8 cellular contexts compared by ENCODE assay signal in genomic region chr4:105473340-105474109, GRCh38. TPM values are rescaled to one million over a fixed set of nuclear protein-coding genes. Genes with fewer than 3 reads are reported as not detected.
DNase-seq lines count a peak whose midpoint lies in the region; ATAC-seq and TF ChIP-seq lines count a peak whose summit lies in the region.

Gene PPA2 (minus strand): TSS chr4:105474062. CDS start chr4:105474050, 12 bp downstream.

- H3K27ac ChIP-seq in DOHH2 (ENCODE audit: low read depth, low read length): peak within 1 kb of the TSS; percentile 71
- H3K27ac ChIP-seq in RWPE2 (ENCODE audit: poor library complexity, severe bottlenecking): peak within 1 kb of the TSS; percentile 78

- no peaks in the 10 kb centered on the region for H3K9me2 ChIP-seq in DOHH2 (replicated peaks; ENCODE audit: control insufficient read depth, low read length)

- H3K27me3 ChIP-seq in DOHH2 (ENCODE audit: control insufficient read depth, low read length) (no peaks in the 10 kb centered on the region), RWPE2 (ENCODE audit: insufficient read depth, poor library complexity, severe bottlenecking) (no peaks in the 10 kb centered on the region)

- DNase-seq in Jurkat, Clone E6-1 (ENCODE audit: low read depth, low spot score): peak; percentile 77
- DNase-seq in RWPE2 (ENCODE audit: low spot score): peak; percentile 90
- DNase-seq in activated T-helper 2 cell treated with anti-CD3 and anti-CD28 coated beads, Interferon-gamma antibody, Interleukin-2, Interleukin-4, amounts not matched to agents 10 μg/mL and 5 μg/mL and 100 μg/mL, durations not matched to agents 14 hours and 24 hours and 36 hours (ENCODE audit: low spot score): peak; percentile 77
- peak; percentile 89 for DNase-seq in fibroblast of mammary gland (ENCODE audit: low read depth)
- peak; percentile 83 for DNase-seq in natural killer cell
- peak; percentile 65 to 86 (median 73) for DNase-seq in stimulated activated naive CD4-positive, alpha-beta T cell (lab: John Stamatoyannopoulos, UW)

- H3K27me3 Mint-ChIP-seq in activated T-helper 2 cell treated with anti-CD3 and anti-CD28 coated beads, Interferon-gamma antibody, Interleukin-2, Interleukin-4, amounts not matched to agents 10 μg/mL and 5 μg/mL and 100 μg/mL, durations not matched to agents 14 hours and 24 hours and 36 hours (ENCODE audit: low read depth): peaks cover 15% of the 10 kb centered on the region
- no peaks in the 10 kb centered on the region for H3K27me3 Mint-ChIP-seq in natural killer cell (ENCODE audit: low read depth in 2 of 2)

- H3K4me1 ChIP-seq in DOHH2 (ENCODE audit: control insufficient read depth, low read length) (peaks cover 24% of the 10 kb centered on the region), RWPE2 (ENCODE audit: insufficient read depth, poor library complexity, severe bottlenecking) (peaks cover 14% of the 10 kb centered on the region)

- ATAC-seq in GM21717 (IDR thresholded peaks at IDR 0.05; ENCODE audit: unreplicated experiment) (peak; percentile 86), RWPE2 (ENCODE audit: low read depth) (peak; percentile 85), natural killer cell (peak; percentile 80 to 94 (median 86))

- peak within 1 kb of the TSS; percentile 83 for H3K4me2 ChIP-seq in DOHH2 (ENCODE audit: low read length)

- H3K9me3 ChIP-seq in DOHH2 (ENCODE audit: control insufficient read depth, insufficient read depth, low read length) (no peaks in the 10 kb centered on the region), RWPE2 (ENCODE audit: severe bottlenecking) (no peaks in the 10 kb centered on the region)

- peak within 1 kb of the TSS; percentile 89 for H3K4me3 ChIP-seq in DOHH2 (ENCODE audit: low read length)
- peak within 1 kb of the TSS; percentile 54 for H3K4me3 ChIP-seq in Jurkat, Clone E6-1 (ENCODE audit: low read length)
- H3K4me3 ChIP-seq in RWPE2 (ENCODE audit: severe bottlenecking): peak within 1 kb of the TSS; percentile 84
- peak within 1 kb of the TSS; percentile 93 for H3K4me3 ChIP-seq in fibroblast of mammary gland (ENCODE audit: control insufficient read depth, low read depth, low read length)

- TF ChIP-seq CTCF in DOHH2 (IDR thresholded peaks at IDR 0.05; ENCODE audit: low read depth, low read length, poor library complexity, severe bottlenecking): no peak
- TF ChIP-seq CTCF in RWPE2 (IDR thresholded peaks at IDR 0.05; ENCODE audit: poor library complexity, severe bottlenecking): no peak
- TF ChIP-seq CTCF in fibroblast of mammary gland (conservative IDR thresholded peaks at IDR 0.05; ENCODE audit: control insufficient read depth, insufficient read depth, low read depth, low read length): no peak
- TF ChIP-seq CTCF in natural killer cell (IDR thresholded peaks at IDR 0.05): no peak

- peak within 1 kb of the TSS; percentile 98 for H3K4me3 Mint-ChIP-seq in activated T-helper 2 cell treated with anti-CD3 and anti-CD28 coated beads, Interferon-gamma antibody, Interleukin-2, Interleukin-4, amounts not matched to agents 10 μg/mL and 5 μg/mL and 100 μg/mL, durations not matched to agents 14 hours and 24 hours and 36 hours (ENCODE audit: low read depth)
- H3K4me3 Mint-ChIP-seq in natural killer cell: peak within 1 kb of the TSS; percentile 98

- 0 out of 2 replicates have a peak, but pooled peaks cover 3% of the 10 kb centered on the region for H3F3A ChIP-seq in DOHH2 (ENCODE audit: control insufficient read depth, insufficient read depth)

- H3K27ac Mint-ChIP-seq in activated T-helper 2 cell treated with anti-CD3 and anti-CD28 coated beads, Interferon-gamma antibody, Interleukin-2, Interleukin-4, amounts not matched to agents 10 μg/mL and 5 μg/mL and 100 μg/mL, durations not matched to agents 14 hours and 24 hours and 36 hours: peak within 1 kb of the TSS; percentile 99
- peak within 1 kb of the TSS; percentile 96 to 100 for H3K27ac Mint-ChIP-seq in natural killer cell

- peaks cover 34% of the 10 kb centered on the region for H3K36me3 Mint-ChIP-seq in activated T-helper 2 cell treated with anti-CD3 and anti-CD28 coated beads, Interferon-gamma antibody, Interleukin-2, Interleukin-4, amounts not matched to agents 10 μg/mL and 5 μg/mL and 100 μg/mL, durations not matched to agents 14 hours and 24 hours and 36 hours (ENCODE audit: low read depth)
- no peaks in the 10 kb centered on the region for H3K36me3 Mint-ChIP-seq in natural killer cell

- intact Hi-C loops in activated T-helper 2 cell treated with anti-CD3 and anti-CD28 coated beads, Interferon-gamma antibody, Interleukin-2, Interleukin-4, amounts not matched to agents 10 μg/mL and 5 μg/mL and 100 μg/mL, durations not matched to agents 14 hours and 24 hours and 36 hours (cut with micrococcal nuclease): loop anchor here (1.0 to 10.0 kb wide), 9 partner anchors 19 to 609 kb away; partner anchors contain the start of genes GSTCD, INTS12 and TET2
- intact Hi-C loops in natural killer cell (cut with micrococcal nuclease): loop anchor here (5.0 to 10.0 kb wide), 6 partner anchors 199 to 1406 kb away; partner anchors contain the start of gene CXXC4

- peaks cover 51% of the 10 kb centered on the region for H3K79me2 ChIP-seq in DOHH2 (ENCODE audit: control insufficient read depth, low read length)

- H3K9me3 Mint-ChIP-seq in activated T-helper 2 cell treated with anti-CD3 and anti-CD28 coated beads, Interferon-gamma antibody, Interleukin-2, Interleukin-4, amounts not matched to agents 10 μg/mL and 5 μg/mL and 100 μg/mL, durations not matched to agents 14 hours and 24 hours and 36 hours: no peaks in the 10 kb centered on the region
- H3K9me3 Mint-ChIP-seq in natural killer cell: no peaks in the 10 kb centered on the region

- H4K20me1 ChIP-seq in DOHH2 (ENCODE audit: control insufficient read depth, insufficient read depth, low read depth, low read length): peaks cover 14% of the 10 kb centered on the region; the same call in 1 of the 2 replicates

- H3K4me1 Mint-ChIP-seq in activated T-helper 2 cell treated with anti-CD3 and anti-CD28 coated beads, Interferon-gamma antibody, Interleukin-2, Interleukin-4, amounts not matched to agents 10 μg/mL and 5 μg/mL and 100 μg/mL, durations not matched to agents 14 hours and 24 hours and 36 hours (ENCODE audit: low read depth): peaks cover 30% of the 10 kb centered on the region
- H3K4me1 Mint-ChIP-seq in natural killer cell: peaks cover 33 to 36% of the 10 kb centered on the region in 2 donors

- peaks cover 41% of the 10 kb centered on the region for H3K36me3 ChIP-seq in DOHH2 (ENCODE audit: control insufficient read depth, low read length)
- peaks cover 37% of the 10 kb centered on the region for H3K36me3 ChIP-seq in RWPE2 (ENCODE audit: low read depth)

RNA-seq across cellular contexts. Expression of gene PPA2, which starts in this region (rescaled TPM):
- 134 TPM for polyA plus RNA-seq in Jurkat, Clone E6-1 (2012; ENCODE audit: insufficient read depth, insufficient read length)
- total RNA-seq in activated T-helper 2 cell treated with anti-CD3 and anti-CD28 coated beads, Interferon-gamma antibody, Interleukin-2, Interleukin-4, amounts not matched to agents 10 μg/mL and 5 μg/mL and 100 μg/mL, durations not matched to agents 14 hours and 24 hours and 36 hours: 75.9 and 77.6 TPM in 2 replicates
- 10 to 100 TPM; 41.6 to 50.6 (median 48.0) TPM for total RNA-seq in natural killer cell

Comparison
In these comparisons a context has a peak if more than half of its experiments do, and no peak if none do; other contexts are left out.
1. Peak in every context shown above with its lines: DNase-seq, ATAC-seq, H3K4me3 ChIP-seq and H3K27ac ChIP-seq.